9 cellular contexts compared by ENCODE assay signal in the genomic region with DNA sequence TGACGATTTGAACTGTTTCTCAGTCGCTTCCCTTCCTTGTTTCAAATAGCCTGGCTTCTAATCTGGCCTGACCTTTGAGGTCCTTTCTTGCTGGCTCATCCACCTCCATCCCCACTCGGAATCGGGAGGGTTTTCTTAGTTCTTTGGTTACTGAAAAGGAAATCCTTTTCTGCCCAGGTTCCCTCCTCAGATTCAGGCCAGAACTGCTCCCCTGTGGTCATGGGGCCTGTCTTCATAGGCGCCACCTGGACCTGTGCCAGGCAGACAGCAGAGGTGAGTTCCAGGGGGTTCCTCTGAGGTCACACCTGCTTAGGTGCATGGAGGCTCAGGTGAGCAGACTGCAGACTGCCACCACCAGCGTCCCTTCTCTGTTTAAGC.
DNase-seq lines count a peak whose midpoint lies in the region; ATAC-seq and TF ChIP-seq lines count a peak whose summit lies in the region.
"Had no signal": no experiment of that assay in that cellular context is flagged by ENCODE, and none has a peak within 500 bp of the region (broad histone marks: within the 10 kb centered on the region; RNA-seq: fewer than 3 reads in every experiment).

No MANE protein-coding gene starts in this region.

- no peaks in the 10 kb centered on the region for H4K20me1 ChIP-seq in hepatocyte (ENCODE audit: insufficient read depth, poor library complexity, severe bottlenecking)

- H3K4me1 Mint-ChIP-seq in natural killer cell (peaks cover 11 to 18% of the 10 kb centered on the region in 2 donors), CD14-positive monocyte (peaks cover 5% of the 10 kb centered on the region)
- peaks cover 6 to 11% of the 10 kb centered on the region in 2 donors for H3K4me1 Mint-ChIP-seq in natural killer cell treated with Interleukin-12 subunit alpha and Interleukin-12 subunit beta and Interleukin-15 and Interleukin-18, amount 100 ng/mL, for 72 hours (ENCODE audit: low read depth in 2 of 2)
- peaks cover 54% of the 10 kb centered on the region for H3K4me1 Mint-ChIP-seq in activated CD8-positive, alpha-beta T cell treated with anti-CD3 and anti-CD28 coated beads, Interleukin-2, amount 10 ng/mL, durations not matched to agents 7 days and 5 days (ENCODE audit: low read depth)

- CTCF ChIA-PET in activated CD8-positive, alpha-beta T cell treated with anti-CD3 and anti-CD28 coated beads, Interleukin-2, amount 10 ng/mL, durations not matched to agents 7 days and 5 days (lab: Charles Lee): interaction anchor here (0.6 to 2.8 kb wide), 31 partner anchors 11 to 263 kb away, joined by 3 to 42 read pairs (median 4); a partner anchor contains a TSS

- H3K9me2 ChIP-seq in hepatocyte (replicated peaks; ENCODE audit: insufficient read depth): no peaks in the 10 kb centered on the region

- no peaks in the 10 kb centered on the region for H3K36me3 ChIP-seq in hepatocyte (replicated peaks; ENCODE audit: insufficient read depth, low read depth)

- WGBS in hepatocyte (ENCODE audit: low lambda C conversion rate, missing lambda C conversion rate): 72% methylated on average over 6 of the region's 6 CpGs

- no peaks in the 10 kb centered on the region for H3K27me3 Mint-ChIP-seq in natural killer cell (ENCODE audit: low read depth in 2 of 2)
- H3K27me3 Mint-ChIP-seq in natural killer cell treated with Interleukin-12 subunit alpha and Interleukin-12 subunit beta and Interleukin-15 and Interleukin-18, amount 100 ng/mL, for 72 hours: no peaks in the 10 kb centered on the region
- no peaks in the 10 kb centered on the region for H3K27me3 Mint-ChIP-seq in activated CD8-positive, alpha-beta T cell treated with anti-CD3 and anti-CD28 coated beads, Interleukin-2, amount 10 ng/mL, durations not matched to agents 7 days and 5 days (ENCODE audit: low read depth)
- peaks cover 0 to 19% (median 7%) of the 10 kb centered on the region in 3 donors for H3K27me3 Mint-ChIP-seq in CD14-positive monocyte (ENCODE audit: low read depth in 3 of 3)

- H2AFZ ChIP-seq in hepatocyte: no peak overlapping the region

- no peak for TF ChIP-seq CTCF in natural killer cell (IDR thresholded peaks at IDR 0.05)
- no peak for TF ChIP-seq CTCF in hepatocyte (IDR thresholded peaks at IDR 0.05; ENCODE audit: poor library complexity)
- TF ChIP-seq CTCF in CD14-positive monocyte (IDR thresholded peaks at IDR 0.05): no peak

- no peaks in the 10 kb centered on the region for H3K9me3 ChIP-seq in hepatocyte (ENCODE audit: low read depth)

- peak in 2 of 3 donors; percentile 10 to 40 for ATAC-seq in natural killer cell
- no peak for ATAC-seq in natural killer cell treated with Interleukin-12 subunit alpha and Interleukin-12 subunit beta and Interleukin-15 and Interleukin-18, amount 100 ng/mL, for 72 hours
- ATAC-seq in HG03108 (IDR thresholded peaks at IDR 0.05; ENCODE audit: unreplicated experiment): peak; percentile 36
- peak; percentile 46 for ATAC-seq in activated CD8-positive, alpha-beta T cell treated with anti-CD3 and anti-CD28 coated beads, Interleukin-2, amount 10 ng/mL, durations not matched to agents 7 days and 5 days

- H3K36me3 Mint-ChIP-seq in natural killer cell: no peaks in the 10 kb centered on the region
- H3K36me3 Mint-ChIP-seq in natural killer cell treated with Interleukin-12 subunit alpha and Interleukin-12 subunit beta and Interleukin-15 and Interleukin-18, amount 100 ng/mL, for 72 hours: no peaks in the 10 kb centered on the region
- H3K36me3 Mint-ChIP-seq in activated CD8-positive, alpha-beta T cell treated with anti-CD3 and anti-CD28 coated beads, Interleukin-2, amount 10 ng/mL, durations not matched to agents 7 days and 5 days (ENCODE audit: low read depth): peaks cover 11% of the 10 kb centered on the region
- no peaks in the 10 kb centered on the region for H3K36me3 Mint-ChIP-seq in CD14-positive monocyte

- H3K4me1 ChIP-seq in hepatocyte (ENCODE audit: insufficient read depth): no peaks in the 10 kb centered on the region

- no peaks in the 10 kb centered on the region for H3K79me2 ChIP-seq in hepatocyte

- no peak overlapping the region for H3K4me3 ChIP-seq in hepatocyte

- no peak overlapping the region for H3K27ac Mint-ChIP-seq in natural killer cell
- H3K27ac Mint-ChIP-seq in natural killer cell treated with Interleukin-12 subunit alpha and Interleukin-12 subunit beta and Interleukin-15 and Interleukin-18, amount 100 ng/mL, for 72 hours: peak overlapping the region in 1 of 2 donors; percentile 1
- H3K27ac Mint-ChIP-seq in activated CD8-positive, alpha-beta T cell treated with anti-CD3 and anti-CD28 coated beads, Interleukin-2, amount 10 ng/mL, durations not matched to agents 7 days and 5 days: peak overlapping the region; percentile 48
- H3K27ac Mint-ChIP-seq in CD14-positive monocyte: peak overlapping the region in 1 of 7 donors; percentile 61

- intact Hi-C loops in natural killer cell (cut with micrococcal nuclease): no loop called here
- intact Hi-C loops in CD14-positive monocyte (cut with micrococcal nuclease): no loop called here

- H3K4me2 ChIP-seq in hepatocyte: no peak overlapping the region

- no peak overlapping the region for H3K27ac ChIP-seq in hepatocyte

- POLR2A ChIA-PET in activated CD8-positive, alpha-beta T cell treated with anti-CD3 and anti-CD28 coated beads, Interleukin-2, amount 10 ng/mL, durations not matched to agents 7 days and 5 days (lab: Charles Lee): interaction anchor here (1.0 to 1.1 kb wide), 2 partner anchors 59 to 144 kb away, joined by 4 to 5 read pairs; no protein-coding TSS in a partner anchor

- H3K9me3 Mint-ChIP-seq in natural killer cell (no peaks in the 10 kb centered on the region), CD14-positive monocyte (peaks cover 0 to 3% (median 0%) of the 10 kb centered on the region in 7 donors)
- H3K9me3 Mint-ChIP-seq in natural killer cell treated with Interleukin-12 subunit alpha and Interleukin-12 subunit beta and Interleukin-15 and Interleukin-18, amount 100 ng/mL, for 72 hours: no peaks in the 10 kb centered on the region
- H3K9me3 Mint-ChIP-seq in activated CD8-positive, alpha-beta T cell treated with anti-CD3 and anti-CD28 coated beads, Interleukin-2, amount 10 ng/mL, durations not matched to agents 7 days and 5 days (ENCODE audit: insufficient read depth): no peaks in the 10 kb centered on the region

- DNase-seq in natural killer cell (no peak), GM03348 (ENCODE audit: low spot score) (no peak), hepatocyte (ENCODE audit: low spot score) (no peak), CD14-positive monocyte (ENCODE audit: low spot score) (no peak)
- no peak for DNase-seq in natural killer cell treated with Interleukin-12 subunit alpha and Interleukin-12 subunit beta and Interleukin-15 and Interleukin-18, amount 100 ng/mL, for 72 hours (ENCODE audit: low spot score)
- no peak for DNase-seq in activated CD8-positive, alpha-beta T cell treated with anti-CD3 and anti-CD28 coated beads, Interleukin-2, amount 10 ng/mL, durations not matched to agents 7 days and 5 days
- no peak for DNase-seq in effector CD8-positive, alpha-beta T cell (lab: John Stamatoyannopoulos, UW)
- DNase-seq: cortex of kidney had no signal

- no peak overlapping the region for H3K4me3 Mint-ChIP-seq in natural killer cell
- no peak overlapping the region for H3K4me3 Mint-ChIP-seq in natural killer cell treated with Interleukin-12 subunit alpha and Interleukin-12 subunit beta and Interleukin-15 and Interleukin-18, amount 100 ng/mL, for 72 hours
- H3K4me3 Mint-ChIP-seq in activated CD8-positive, alpha-beta T cell treated with anti-CD3 and anti-CD28 coated beads, Interleukin-2, amount 10 ng/mL, durations not matched to agents 7 days and 5 days: no peak overlapping the region
- H3K4me3 Mint-ChIP-seq in CD14-positive monocyte: no peak overlapping the region

- H3K27me3 ChIP-seq in hepatocyte: no peaks in the 10 kb centered on the region

Comparison
In these comparisons a context has a peak if more than half of its experiments do, and no peak if none do; other contexts are left out.
1. ATAC-seq: peak in natural killer cell (2 of 3), HG03108 (single experiment) and activated CD8-positive, alpha-beta T cell treated with anti-CD3 and anti-CD28 coated beads, Interleukin-2, amount 10 ng/mL, durations not matched to agents 7 days and 5 days (single experiment); none in natural killer cell treated with Interleukin-12 subunit alpha and Interleukin-12 subunit beta and Interleukin-15 and Interleukin-18, amount 100 ng/mL, for 72 hours (0 of 2).